8 cellular contexts compared by ENCODE assay signal in the genomic region with DNA sequence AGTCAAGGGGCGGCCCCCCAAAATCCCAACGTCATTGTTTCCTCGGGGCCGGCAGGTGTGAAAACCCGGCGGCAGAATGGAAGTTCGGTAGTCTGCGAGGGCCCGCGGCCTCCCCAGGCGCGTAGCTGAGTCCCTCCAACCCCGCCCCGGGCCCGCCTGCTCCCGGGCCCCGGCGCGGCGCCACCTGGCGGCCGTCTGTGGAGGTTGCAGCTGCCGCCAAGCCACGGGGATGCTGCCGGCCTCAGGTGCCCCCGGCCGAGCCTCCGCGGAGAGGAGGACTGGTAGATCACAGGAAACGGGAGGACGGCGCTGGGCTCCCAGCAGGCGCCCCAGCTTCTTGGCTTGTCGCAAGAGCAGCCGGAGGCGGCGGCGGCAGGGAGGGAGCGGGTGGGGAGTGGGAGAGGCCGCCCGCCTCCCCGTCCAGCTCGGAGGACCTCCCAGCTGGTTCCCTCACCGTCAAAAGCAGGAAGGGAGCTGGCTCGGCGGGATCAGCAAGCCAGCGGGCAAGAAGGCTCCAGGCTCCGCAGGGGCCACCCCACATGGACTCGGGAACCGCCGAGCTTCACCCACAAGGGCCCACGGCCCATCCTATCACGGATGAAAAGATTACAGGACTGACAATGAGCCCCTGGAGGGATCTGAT.
A peak's percentile ranks its signal among the peaks of the same experiment; 100 is the strongest.
DNase-seq lines count a peak whose midpoint lies in the region; ATAC-seq, FAIRE-seq and TF ChIP-seq lines count a peak whose summit lies in the region.
"Not testable (repeated sequence)": the region's sequence is repeated elsewhere in the genome, so short reads cannot be mapped to it uniquely, and the experiment has no call there.

No MANE protein-coding gene starts in this region.

- not testable (repeated sequence) for TF ChIP-seq POLR2A in A549 (IDR thresholded peaks at IDR 0.05; ENCODE audit: low read length)

- H3K4me3 ChIP-seq in A549: peak overlapping the region; percentile 46

- H3K4me1 Mint-ChIP-seq in central memory CD8-positive, alpha-beta T cell: not testable (repeated sequence)

- H3K4me3 Mint-ChIP-seq in central memory CD8-positive, alpha-beta T cell: not testable (repeated sequence)

- not testable (repeated sequence) for H3K9me3 ChIP-seq in A549

- not testable (repeated sequence) for TF ChIP-seq EP300 in A549 (IDR thresholded peaks at IDR 0.05)

- no CpG with 5 or more reads among the region's 53 CpGs for WGBS in A549 (ENCODE audit: missing lambda C conversion rate)

- ATAC-seq in A549 (peak; percentile 94 to 99), GM18870 (IDR thresholded peaks at IDR 0.05; ENCODE audit: unreplicated experiment) (peak; percentile 47), HG02938 (IDR thresholded peaks at IDR 0.05; ENCODE audit: unreplicated experiment) (peak; percentile 89)
- peak; percentile 87 for ATAC-seq in central memory CD8-positive, alpha-beta T cell (replicated peaks; ENCODE audit: extremely low read depth, poor library complexity, severe bottlenecking)

- peak overlapping the region in 1 of 2 experiments; percentile 71; a peak in 2 of 6 replicates for H3K27ac ChIP-seq in A549

- H3K27ac Mint-ChIP-seq in central memory CD8-positive, alpha-beta T cell (ENCODE audit: low read depth): not testable (repeated sequence)

- POLR2A ChIA-PET in A549 (lab: Yijun Ruan, JAX): not testable (repeated sequence)

- CTCF ChIA-PET in A549 (lab: Yijun Ruan, JAX): not testable (repeated sequence)

- H3K27me3 Mint-ChIP-seq in central memory CD8-positive, alpha-beta T cell: not testable (repeated sequence)

- FAIRE-seq in A549 (lab: Jason Lieb, UNC): not testable (repeated sequence)

- not testable (repeated sequence) for H3K9me3 Mint-ChIP-seq in central memory CD8-positive, alpha-beta T cell

- not testable (repeated sequence) for TF ChIP-seq RAD21 in A549 (conservative IDR thresholded peaks at IDR 0.05 in 1 of 2, IDR thresholded peaks at IDR 0.05 in 1 of 2)

- DNase-seq in A549 (ENCODE audit: low read depth in 1 of 2, low spot score in 1 of 2): peak in 1 of 2 experiments; percentile 45
- DNase-seq in NCI-H2171 treated with DMSO at 0.1 percent for 48 hours (lab: John Stamatoyannopoulos, UW): peak; percentile 24
- peak; percentile 62 to 67 for DNase-seq in activated CD4-positive, alpha-beta T cell treated with anti-CD3 and anti-CD28 coated beads, Interleukin-2, amount 50 U/mL, for 4 hours
- DNase-seq in central memory CD8-positive, alpha-beta T cell (ENCODE audit: low spot score in 2 of 2): peak; percentile 42 to 66
- peak; percentile 81 for DNase-seq in left kidney (ENCODE audit: low read depth, low spot score)
- DNase-seq in stimulated activated CD4-positive, alpha-beta T cell treated with anti-CD3 and anti-CD28 coated beads, Interleukin-1b, Interleukin-23, amount 100 ng/mL, for 24 hours (ENCODE audit: low read depth in 4 of 4, low spot score in 1 of 4): peak; percentile 35 to 58 (median 46)

- peak overlapping the region; percentile 51; the same call in 2 of the 3 replicates for H3K4me2 ChIP-seq in A549

- H3K36me3 Mint-ChIP-seq in central memory CD8-positive, alpha-beta T cell (ENCODE audit: insufficient read depth): not testable (repeated sequence)

- peak; percentile 34; the same call in 2 of the 3 replicates for TF ChIP-seq CTCF in A549 (IDR thresholded peaks at IDR 0.05)

- H3K4me1 ChIP-seq in A549: not testable (repeated sequence)

TF ChIP-seq in A549, 52 proteins besides CTCF, POLR2A, EP300 and RAD21:
- peak; percentile 37 for TF ChIP-seq SMC3 (IDR thresholded peaks at IDR 0.05)
